In genomic region chr20:49675368-49676151, GRCh38 we compare ENCODE assay signal across 8 cellular contexts.
DNase-seq lines count a peak whose midpoint lies in the region; ATAC-seq lines count a peak whose summit lies in the region.
"Had no signal": no experiment of that assay in that cellular context is flagged by ENCODE, and none has a peak within 500 bp of the region (broad histone marks: within the 10 kb centered on the region; RNA-seq: fewer than 3 reads in every experiment).

No MANE protein-coding gene starts in this region.

- DNase-seq in central memory CD8-positive, alpha-beta T cell (ENCODE audit: low spot score in 2 of 2), result no peak
- DNase-seq in stimulated activated effector memory CD8-positive, alpha-beta T cell treated with anti-CD3 and anti-CD28 coated beads, Interleukin-12 subunit alpha, Interleukin-12 subunit beta, amount 100 ng/mL, for 72 hours (ENCODE audit: low spot score in 2 of 2), result no peak
- DNase-seq in activated naive CD4-positive, alpha-beta T cell treated with Interleukin-2 at 50 U/mL for 16 hours, result no peak
- DNase-seq in RPMI8226 (no peak), Kasumi-1 (lab: John Stamatoyannopoulos, UW) (no peak)

- peaks cover 4% of the 10 kb centered on the region for H3K36me3 Mint-ChIP-seq in central memory CD8-positive, alpha-beta T cell (ENCODE audit: insufficient read depth)
- peaks cover 22% of the 10 kb centered on the region for H3K36me3 Mint-ChIP-seq in stimulated activated effector memory CD8-positive, alpha-beta T cell treated with anti-CD3 and anti-CD28 coated beads, Interleukin-12 subunit alpha, Interleukin-12 subunit beta, amount 100 ng/mL, for 72 hours

- H3K27me3 Mint-ChIP-seq in central memory CD8-positive, alpha-beta T cell, result no peaks in the 10 kb centered on the region
- H3K27me3 Mint-ChIP-seq: activated naive CD8-positive, alpha-beta T cell had no signal

- H3K9me3 Mint-ChIP-seq in central memory CD8-positive, alpha-beta T cell, result no peaks in the 10 kb centered on the region
- no peaks in the 10 kb centered on the region for H3K9me3 Mint-ChIP-seq in stimulated activated effector memory CD8-positive, alpha-beta T cell treated with anti-CD3 and anti-CD28 coated beads, Interleukin-12 subunit alpha, Interleukin-12 subunit beta, amount 100 ng/mL, for 72 hours

- ATAC-seq in GM19351 (IDR thresholded peaks at IDR 0.05; ENCODE audit: unreplicated experiment) (peak; percentile 47), HG03175 (IDR thresholded peaks at IDR 0.05; ENCODE audit: unreplicated experiment) (peak; percentile 62)
- ATAC-seq in central memory CD8-positive, alpha-beta T cell (replicated peaks; ENCODE audit: extremely low read depth, poor library complexity, severe bottlenecking), result no peak
- peak; percentile 68 for ATAC-seq in stimulated activated effector memory CD8-positive, alpha-beta T cell treated with anti-CD3 and anti-CD28 coated beads, Interleukin-12 subunit alpha, Interleukin-12 subunit beta, amount 100 ng/mL, for 72 hours

- H3K4me1 Mint-ChIP-seq in central memory CD8-positive, alpha-beta T cell, result peaks cover 79% of the 10 kb centered on the region
- peaks cover 76% of the 10 kb centered on the region for H3K4me1 Mint-ChIP-seq in stimulated activated effector memory CD8-positive, alpha-beta T cell treated with anti-CD3 and anti-CD28 coated beads, Interleukin-12 subunit alpha, Interleukin-12 subunit beta, amount 100 ng/mL, for 72 hours

- peak overlapping the region; percentile 91 for H3K27ac Mint-ChIP-seq in central memory CD8-positive, alpha-beta T cell (ENCODE audit: low read depth)
- H3K27ac Mint-ChIP-seq in stimulated activated effector memory CD8-positive, alpha-beta T cell treated with anti-CD3 and anti-CD28 coated beads, Interleukin-12 subunit alpha, Interleukin-12 subunit beta, amount 100 ng/mL, for 72 hours, result peak overlapping the region; percentile 95

- H3K4me3 Mint-ChIP-seq in central memory CD8-positive, alpha-beta T cell, result peak overlapping the region; percentile 63
- peak overlapping the region; percentile 64 for H3K4me3 Mint-ChIP-seq in stimulated activated effector memory CD8-positive, alpha-beta T cell treated with anti-CD3 and anti-CD28 coated beads, Interleukin-12 subunit alpha, Interleukin-12 subunit beta, amount 100 ng/mL, for 72 hours
- H3K4me3 Mint-ChIP-seq: activated naive CD8-positive, alpha-beta T cell had no signal
